3 cellular contexts compared by ENCODE assay signal in the genomic region with DNA sequence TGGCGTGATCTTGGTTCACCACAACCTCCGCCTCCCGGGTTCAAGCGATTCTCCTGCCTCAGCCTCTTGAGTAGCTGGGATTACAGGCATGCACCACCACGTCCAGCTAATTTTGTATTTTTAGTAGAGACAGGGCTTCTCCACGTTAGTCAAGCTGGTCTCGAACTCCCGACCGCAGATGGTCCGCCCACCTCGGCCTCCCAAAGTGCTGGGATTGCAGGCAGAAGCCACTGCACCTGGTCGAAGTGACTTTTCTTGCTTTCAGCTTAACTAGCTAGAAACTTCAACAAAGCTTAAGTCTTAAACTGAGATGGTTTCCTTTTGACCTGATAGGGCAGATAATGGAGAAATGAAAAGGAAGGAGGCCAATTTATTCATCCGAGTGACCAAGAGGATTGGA.
A peak's percentile ranks its signal among the peaks of the same experiment; 100 is the strongest.
DNase-seq lines count a peak whose midpoint lies in the region; ATAC-seq and TF ChIP-seq lines count a peak whose summit lies in the region.
"Not testable (repeated sequence)": the region's sequence is repeated elsewhere in the genome, so short reads cannot be mapped to it uniquely, and the experiment has no call there.

No MANE protein-coding gene starts in this region.

- H3K4me3 Mint-ChIP-seq in osteocyte (ENCODE audit: unreplicated experiment), result not testable (repeated sequence)

- intact Hi-C loops in psoas muscle (cut with DNase I) (loop anchor here (5.0 kb wide), 2 partner anchors 34 to 39 kb away; no protein-coding TSS in a partner anchor), gastrocnemius medialis (cut with DNase I; ENCODE audit: low total_unique reads) (loop anchor here (2.0 kb wide), 1 partner anchor 39 kb away; no protein-coding TSS in a partner anchor)

- not testable (repeated sequence) for H3K36me3 ChIP-seq in psoas muscle (ENCODE audit: insufficient read depth in 1 of 2, low read depth in 1 of 2); gastrocnemius medialis

- H3K4me1 Mint-ChIP-seq in osteocyte (ENCODE audit: unreplicated experiment), result not testable (repeated sequence)

- H3K4me1 ChIP-seq in psoas muscle, result peaks cover 56% of the 10 kb centered on the region
- peaks cover 52 to 53% of the 10 kb centered on the region in 2 donors for H3K4me1 ChIP-seq in gastrocnemius medialis

- in situ Hi-C loops in gastrocnemius medialis (cut with MboI; ENCODE audit: low sequenced_read_pairs in 4 of 4), result not testable (repeated sequence)

- not testable (repeated sequence) for H3K27ac Mint-ChIP-seq in osteocyte (ENCODE audit: unreplicated experiment)

- H3K36me3 Mint-ChIP-seq in osteocyte (ENCODE audit: unreplicated experiment), result not testable (repeated sequence)

- not testable (repeated sequence) for H3K4me3 ChIP-seq in psoas muscle, gastrocnemius medialis

- not testable (repeated sequence) for ATAC-seq in psoas muscle, gastrocnemius medialis

- not testable (repeated sequence) for TF ChIP-seq CTCF in osteocyte (IDR thresholded peaks at IDR 0.05); psoas muscle (IDR thresholded peaks at IDR 0.05); gastrocnemius medialis (IDR thresholded peaks at IDR 0.05 in 4 of 5, conservative IDR thresholded peaks at IDR 0.05 in 1 of 5)

- H3K9me3 Mint-ChIP-seq in osteocyte (ENCODE audit: unreplicated experiment), result peaks cover 10% of the 10 kb centered on the region

- not testable (repeated sequence) for H3K27me3 ChIP-seq in psoas muscle (ENCODE audit: insufficient read depth in 3 of 3, low read length in 2 of 3); gastrocnemius medialis

- TF ChIP-seq POLR2A in gastrocnemius medialis (IDR thresholded peaks at IDR 0.05), result not testable (repeated sequence)

- 69 to 76% (median 73%) methylated on average over 13 of the region's 13 CpGs for WGBS in psoas muscle, 3 donors

- H3K27me3 Mint-ChIP-seq in osteocyte (ENCODE audit: unreplicated experiment), result peaks cover 24% of the 10 kb centered on the region

- peak; percentile 56 for DNase-seq in osteocyte (ENCODE audit: extremely low spot score, unreplicated experiment)
- DNase-seq in psoas muscle, gastrocnemius medialis: not testable (repeated sequence)

- peak overlapping the region; percentile 90 for H3K27ac ChIP-seq in psoas muscle
- H3K27ac ChIP-seq in gastrocnemius medialis, result peak overlapping the region; percentile 84 to 92 (median 91)

- peaks cover 20% of the 10 kb centered on the region for H3K9me3 ChIP-seq in psoas muscle
- not testable (repeated sequence) for H3K9me3 ChIP-seq in gastrocnemius medialis
